In the genomic region with DNA sequence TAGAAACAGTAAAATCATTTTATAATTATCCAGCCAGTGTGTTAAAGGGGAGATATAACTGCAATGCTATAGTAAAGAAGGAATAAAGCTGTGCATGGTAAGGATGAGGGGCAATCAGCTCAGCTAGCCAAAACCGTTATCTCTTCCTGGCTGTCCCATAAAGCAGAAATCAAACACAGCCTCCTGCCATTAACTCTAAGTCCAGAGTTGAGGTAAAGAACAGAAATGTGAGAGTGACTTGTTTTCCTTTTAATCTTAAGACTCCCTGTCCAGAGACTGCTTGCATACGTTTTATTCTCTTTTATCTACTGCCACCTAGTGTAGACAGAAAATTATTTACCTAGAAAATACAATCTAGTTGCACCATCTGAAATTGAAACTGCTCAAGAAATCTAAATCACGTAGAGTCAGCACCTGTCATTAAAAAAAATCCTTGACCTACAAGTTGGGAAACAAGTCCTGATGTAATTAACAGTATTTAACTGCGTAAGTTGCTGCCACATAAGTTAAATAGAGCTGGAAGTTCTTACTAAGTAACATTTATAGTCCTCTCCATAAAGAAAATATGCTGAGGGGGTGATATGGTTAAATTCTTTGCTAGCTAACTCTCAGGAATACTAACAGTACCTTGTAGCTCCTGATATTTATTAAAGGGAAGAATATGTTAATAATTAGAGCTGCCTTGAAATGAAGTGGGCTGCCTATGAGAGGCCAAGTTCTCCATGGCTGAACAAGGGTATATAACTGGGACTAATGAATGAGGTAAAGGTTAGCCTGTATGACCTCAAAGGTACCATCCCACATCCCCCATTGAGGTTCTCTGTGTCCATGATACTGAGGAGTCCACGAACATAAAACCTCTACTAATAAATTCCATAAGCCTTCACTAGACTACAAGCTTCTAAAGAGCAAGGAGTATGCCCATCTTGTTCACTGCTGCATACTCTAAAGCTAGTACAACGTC, we compare ENCODE assay signal across 9 cellular contexts.
A peak's percentile ranks its signal among the peaks of the same experiment; 100 is the strongest.
DNase-seq lines count a peak whose midpoint lies in the region; ATAC-seq, FAIRE-seq and TF ChIP-seq lines count a peak whose summit lies in the region.
"Had no signal": no experiment of that assay in that cellular context is flagged by ENCODE, and none has a peak within 500 bp of the region (broad histone marks: within the 10 kb centered on the region; RNA-seq: fewer than 3 reads in every experiment).

No MANE protein-coding gene starts in this region.

- peak; percentile 90 for ATAC-seq in HG02759 (IDR thresholded peaks at IDR 0.05; ENCODE audit: unreplicated experiment)

- no peaks in the 10 kb centered on the region for H3K27me3 ChIP-seq in ACC112 (ENCODE audit: insufficient read depth, low read length)
- no peaks in the 10 kb centered on the region for H3K27me3 ChIP-seq in SK-N-SH (ENCODE audit: insufficient read depth)
- no peaks in the 10 kb centered on the region for H3K27me3 ChIP-seq in muscle layer of colon (ENCODE audit: control insufficient read depth in 1 of 2, insufficient read depth in 2 of 2, low read length in 2 of 2)

- H3K36me3 ChIP-seq in ACC112 (ENCODE audit: insufficient read depth, low read length) = no peaks in the 10 kb centered on the region
- H3K36me3 ChIP-seq in SK-N-SH (replicated peaks in 1 of 2; ENCODE audit: control insufficient read depth in 1 of 2, insufficient read depth in 2 of 2, low read length in 1 of 2) = no peaks in the 10 kb centered on the region
- H3K36me3 ChIP-seq in muscle layer of colon (ENCODE audit: insufficient read depth, low read length) = no peaks in the 10 kb centered on the region

- TF ChIP-seq CTCF in GM12875 (IDR thresholded peaks at IDR 0.05; ENCODE audit: borderline replicate concordance, insufficient read depth, low read depth, low read length) = 0 out of 2 replicates have a peak, but pooled peaks have one; percentile 14
- TF ChIP-seq CTCF in SK-N-SH (IDR thresholded peaks at IDR 0.05) = peak; percentile 68

- no peak for TF ChIP-seq EP300 in SK-N-SH (IDR thresholded peaks at IDR 0.05; ENCODE audit: borderline replicate concordance in 1 of 2, low read depth in 1 of 2, low read length in 1 of 2)

- no peaks in the 10 kb centered on the region for H3F3A ChIP-seq in SK-N-SH (replicated peaks; ENCODE audit: insufficient read depth)

- no peaks in the 10 kb centered on the region for H4K20me1 ChIP-seq in SK-N-SH (ENCODE audit: insufficient read depth)

- CTCF ChIA-PET in SK-N-SH (lab: Yijun Ruan, JAX) = interaction anchor here (0.6 to 14.0 kb wide), 39 partner anchors 10 to 452 kb away, joined by 3 to 235 read pairs (median 4); partner anchors contain the start of genes DUSP6, GALNT4 and POC1B

- peak overlapping the region; percentile 45; the same call in 1 of the 2 replicates for H3K4me2 ChIP-seq in SK-N-SH

- H3K27ac ChIP-seq in ACC112 (ENCODE audit: low read depth, low read length) (peak overlapping the region; percentile 58), SK-N-SH (ENCODE audit: low read depth in 2 of 2, low read length in 1 of 2) (peak overlapping the region; percentile 23 to 64; a peak in 3 of 4 replicates), muscle layer of colon (ENCODE audit: low read depth, low read length) (peak overlapping the region; percentile 6)

- H3K9ac ChIP-seq in SK-N-SH (no peak overlapping the region), muscle layer of colon (ENCODE audit: low read length) (peak overlapping the region; percentile 18)

- DNase-seq in NCI-H1092 (lab: John Stamatoyannopoulos, UW) (peak; percentile 1), SK-N-SH (peak; percentile 36)
- DNase-seq in stimulated activated CD4-positive, alpha-beta T cell treated with anti-CD3 and anti-CD28 coated beads, Interleukin-4, amount 100 ng/mL, for 24 hours = no peak

- no peaks in the 10 kb centered on the region for H3K79me2 ChIP-seq in ACC112 (ENCODE audit: control insufficient read depth, insufficient read depth, low read length, unreplicated experiment)
- no peaks in the 10 kb centered on the region for H3K79me2 ChIP-seq in SK-N-SH (ENCODE audit: insufficient read depth)

- no peaks in the 10 kb centered on the region for H3K9me2 ChIP-seq in SK-N-SH

- H3K4me3 ChIP-seq in ACC112 (ENCODE audit: low read depth, low read length) = peak overlapping the region; percentile 71
- no peak overlapping the region for H3K4me3 ChIP-seq in GM12875 (ENCODE audit: low read depth, low read length)
- peak overlapping the region in 1 of 2 experiments; percentile 20; a peak in 1 of 4 replicates for H3K4me3 ChIP-seq in SK-N-SH (ENCODE audit: low read depth in 2 of 2, low read length in 1 of 2)
- H3K4me3 ChIP-seq in muscle layer of colon (ENCODE audit: low read depth in 1 of 2, low read length in 2 of 2) = peak overlapping the region in 1 of 2 donors; percentile 30
- H3K4me3 ChIP-seq: skin epidermis had no signal

- H3K4me1 ChIP-seq in ACC112 (ENCODE audit: control insufficient read depth, insufficient read depth, low read length, unreplicated experiment) (peaks cover 20% of the 10 kb centered on the region), SK-N-SH (ENCODE audit: control insufficient read depth in 1 of 2, insufficient read depth in 2 of 2, low read depth in 1 of 2, low read length in 1 of 2) (peaks cover 9 to 11% of the 10 kb centered on the region in 2 experiments; a peak in 3 of 4 replicates), muscle layer of colon (ENCODE audit: insufficient read depth, low read length) (peaks cover 16% of the 10 kb centered on the region)

- peak; percentile 94 for TF ChIP-seq RAD21 in SK-N-SH (IDR thresholded peaks at IDR 0.05; ENCODE audit: low read length)

- peak; percentile 82 for FAIRE-seq in endometrium (lab: Jason Lieb, UNC)

- 16% methylated on average over 6 of the region's 6 CpGs for WGBS in SK-N-SH (ENCODE audit: low lambda C conversion rate)

- POLR2A ChIA-PET in SK-N-SH (lab: Yijun Ruan, JAX) = interaction anchor here (1.0 to 1.5 kb wide), 3 partner anchors 108 to 110 kb away, joined by 3 to 5 read pairs (median 3); partner anchors contain the start of gene DUSP6

- H2AFZ ChIP-seq in ACC112 (ENCODE audit: low read length, unreplicated experiment) = peak overlapping the region; percentile 61
- no peak overlapping the region for H2AFZ ChIP-seq in SK-N-SH (ENCODE audit: low read depth)

- H3K9me3 ChIP-seq in SK-N-SH = no peaks in the 10 kb centered on the region
- H3K9me3 ChIP-seq in muscle layer of colon (ENCODE audit: low read length) = no peaks in the 10 kb centered on the region

TF ChIP-seq in SK-N-SH, 30 proteins besides CTCF, POLR2A, EP300 and RAD21 (continues in another document):
- 0 out of 2 replicates have a peak, but pooled peaks have one; percentile 25 for TF ChIP-seq NRF1 (IDR thresholded peaks at IDR 0.05; ENCODE audit: low read depth, low read length)
- TF ChIP-seq TCF12 (IDR thresholded peaks at IDR 0.05) = no peak
- no peak for TF ChIP-seq TAF1 (IDR thresholded peaks at IDR 0.05; ENCODE audit: borderline replicate concordance, low read depth, low read length)
- TF ChIP-seq IRF3 (IDR thresholded peaks at IDR 0.05; ENCODE audit: low read depth, low read length) = no peak
- TF ChIP-seq, protein P1, sequence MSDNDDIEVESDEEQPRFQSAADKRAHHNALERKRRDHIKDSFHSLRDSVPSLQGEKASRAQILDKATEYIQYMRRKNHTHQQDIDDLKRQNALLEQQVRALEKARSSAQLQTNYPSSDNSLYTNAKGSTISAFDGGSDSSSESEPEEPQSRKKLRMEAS (IDR thresholded peaks at IDR 0.05; ENCODE audit: low read depth) = no peak
- TF ChIP-seq FOSL2 (IDR thresholded peaks at IDR 0.05; ENCODE audit: borderline replicate concordance, low read depth) = no peak
- no peak for TF ChIP-seq RXRA (IDR thresholded peaks at IDR 0.05; ENCODE audit: borderline replicate concordance, low read depth)
- no peak for TF ChIP-seq NFIC (IDR thresholded peaks at IDR 0.05; ENCODE audit: borderline replicate concordance)
- TF ChIP-seq RFX5 (IDR thresholded peaks at IDR 0.05; ENCODE audit: low read length) = no peak
- TF ChIP-seq SMC3 (IDR thresholded peaks at IDR 0.05; ENCODE audit: low read depth, low read length) = peak; percentile 89
- no peak for TF ChIP-seq ZBTB33 (IDR thresholded peaks at IDR 0.05; ENCODE audit: borderline replicate concordance, low read depth)
- no peak for TF ChIP-seq FOXJ3 (CRISPR knock-in tag; IDR thresholded peaks at IDR 0.05)
- TF ChIP-seq GATA2 (CRISPR knock-in tag; IDR thresholded peaks at IDR 0.05) = peak; percentile 23; the same call in 1 of the 2 replicates
- TF ChIP-seq, protein P2, sequence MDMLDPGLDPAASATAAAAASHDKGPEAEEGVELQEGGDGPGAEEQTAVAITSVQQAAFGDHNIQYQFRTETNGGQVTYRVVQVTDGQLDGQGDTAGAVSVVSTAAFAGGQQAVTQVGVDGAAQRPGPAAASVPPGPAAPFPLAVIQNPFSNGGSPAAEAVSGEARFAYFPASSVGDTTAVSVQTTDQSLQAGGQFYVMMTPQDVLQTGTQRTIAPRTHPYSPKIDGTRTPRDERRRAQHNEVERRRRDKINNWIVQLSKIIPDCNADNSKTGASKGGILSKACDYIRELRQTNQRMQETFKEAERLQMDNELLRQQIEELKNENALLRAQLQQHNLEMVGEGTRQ (IDR thresholded peaks at IDR 0.05; ENCODE audit: borderline replicate concordance, low read depth, low read length) = no peak
- TF ChIP-seq FOXM1 (IDR thresholded peaks at IDR 0.05; ENCODE audit: low read depth) = no peak

Comparison
In these comparisons a context has a peak if more than half of its experiments do, and no peak if none do; other contexts are left out.
1. H3K27ac ChIP-seq: peak in every context shown above with its lines; median percentile 58 in ACC112; 44 in SK-N-SH; 6 in muscle layer of colon.